In the genomic region with DNA sequence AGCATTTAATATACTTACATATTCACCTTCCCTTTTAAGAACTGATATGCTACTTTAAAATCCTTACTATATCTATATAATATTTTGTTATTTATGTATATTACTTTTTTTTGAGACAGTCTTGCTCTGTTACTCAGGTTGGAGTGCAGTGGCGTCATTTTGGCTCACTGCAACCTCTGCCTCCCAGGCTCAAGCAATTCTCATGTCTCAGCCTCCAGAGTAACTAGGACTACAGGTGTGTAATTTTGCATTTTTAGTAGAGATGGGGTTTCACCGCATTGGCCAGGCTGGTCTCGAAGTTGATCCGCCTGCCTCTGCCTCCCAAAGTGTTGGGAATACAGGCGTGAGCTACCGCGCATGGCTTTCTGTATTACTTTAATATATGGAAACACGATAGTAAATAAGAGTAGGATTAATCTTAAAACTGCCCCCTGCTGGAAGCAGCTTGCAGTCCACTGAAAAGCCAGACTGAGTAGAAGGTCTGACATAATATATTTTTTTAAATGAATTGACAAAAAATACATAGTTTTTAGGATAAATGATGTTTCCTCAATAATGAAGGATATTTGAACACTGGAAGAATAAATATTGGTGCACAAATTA, we compare ENCODE assay signal across 9 cellular contexts. TPM values are rescaled to one million over a fixed set of nuclear protein-coding genes. Genes with fewer than 3 reads are reported as not detected.
DNase-seq lines count a peak whose midpoint lies in the region; ATAC-seq, FAIRE-seq and TF ChIP-seq lines count a peak whose summit lies in the region.
"Had no signal": no experiment of that assay in that cellular context is flagged by ENCODE, and none has a peak within 500 bp of the region (broad histone marks: within the 10 kb centered on the region; RNA-seq: fewer than 3 reads in every experiment).

No MANE protein-coding gene starts in this region.

- no peak overlapping the region for H3K4me3 Mint-ChIP-seq in GM23338

- intact Hi-C loops in aorta (cut with DNase I): no loop called here

- TF ChIP-seq CTCF in BJ (IDR thresholded peaks at IDR 0.05; ENCODE audit: insufficient read depth, low read depth, low read length) (peak; percentile 51), GM23338 (conservative IDR thresholded peaks at IDR 0.05; ENCODE audit: low read depth in 2 of 2) (peak; percentile 53 to 83), WERI-Rb-1 (IDR thresholded peaks at IDR 0.05; ENCODE audit: low read depth, low read length) (peak; percentile 23; the same call in 1 of the 2 replicates), H1 (IDR thresholded peaks at IDR 0.05; ENCODE audit: control extremely low read depth in 1 of 3, insufficient read depth in 1 of 3, low read depth in 1 of 3, low read length in 3 of 3) (peak in 2 of 3 experiments; percentile 36 to 41; a peak in 2 of 4 replicates)

- no peak overlapping the region for H4K8ac ChIP-seq in H1 (ENCODE audit: extremely low read depth, insufficient read depth, low read length)

- no peaks in the 10 kb centered on the region for H3K4me1 ChIP-seq in GM23338 (ENCODE audit: insufficient read depth)
- H3K4me1 ChIP-seq in H1 (replicated peaks in 1 of 4; ENCODE audit: control insufficient read depth in 3 of 4, insufficient read depth in 4 of 4, low read length in 3 of 4): no peaks in the 10 kb centered on the region
- H3K4me1 ChIP-seq in aorta (ENCODE audit: control insufficient read depth in 1 of 2, insufficient read depth in 2 of 2, low read length in 2 of 2): no peaks in the 10 kb centered on the region

- H3K9me2 ChIP-seq in GM23338 (ENCODE audit: insufficient read depth): no peaks in the 10 kb centered on the region

- peak; percentile 42 for ATAC-seq in GM23338
- ATAC-seq in aorta (ENCODE audit: low FRiP score): no peak
- no peak for ATAC-seq in GM21825 (IDR thresholded peaks at IDR 0.05; ENCODE audit: unreplicated experiment)

- H2BK20ac ChIP-seq in H1 (ENCODE audit: low read length): no peak overlapping the region

- no peak overlapping the region for H3K56ac ChIP-seq in H1 (replicated peaks; ENCODE audit: insufficient read length, low read depth, low read length)

- H2BK120ac ChIP-seq in H1 (replicated peaks; ENCODE audit: low read depth, low read length): no peak overlapping the region

- no peak overlapping the region for H3K27ac Mint-ChIP-seq in GM23338

- H2AFZ ChIP-seq in GM23338 (no peak overlapping the region), H1 (ENCODE audit: low read length) (no peak overlapping the region)

- H3K36me3 Mint-ChIP-seq in GM23338 (ENCODE audit: low read depth): peaks cover 3% of the 10 kb centered on the region; the same call in 1 of the 3 replicates

- H3K9me3 ChIP-seq in WERI-Rb-1 (ENCODE audit: severe bottlenecking) (no peaks in the 10 kb centered on the region), H1 (ENCODE audit: insufficient read depth in 2 of 2, low read depth in 1 of 2, low read length in 1 of 2) (no peaks in the 10 kb centered on the region), aorta (ENCODE audit: control insufficient read depth, low read length) (no peaks in the 10 kb centered on the region)

- no peak overlapping the region for H2BK15ac ChIP-seq in H1 (ENCODE audit: low read length)

- H3K79me2 ChIP-seq in GM23338 (replicated peaks; ENCODE audit: insufficient read depth) (no peaks in the 10 kb centered on the region), H1 (ENCODE audit: control insufficient read depth in 1 of 2, insufficient read depth in 2 of 2, low read length in 2 of 2) (no peaks in the 10 kb centered on the region)

- TF ChIP-seq POLR2A in H1 (IDR thresholded peaks at IDR 0.05; ENCODE audit: control extremely low read depth in 1 of 2, low read depth in 2 of 2, low read length in 2 of 2): no peak

- H3K4me2 ChIP-seq in GM23338: no peak overlapping the region
- no peak overlapping the region for H3K4me2 ChIP-seq in H1 (ENCODE audit: insufficient read depth in 1 of 2, low read depth in 2 of 2, low read length in 2 of 2)

- H3K9me3 Mint-ChIP-seq in GM23338: no peaks in the 10 kb centered on the region

- POLR2A ChIA-PET in BJ (lab: Charles Lee): no interaction called here
- POLR2A ChIA-PET in H1 (lab: Charles Lee; ENCODE audit: partially characterized antibody): interaction anchor here (0.6 to 1.6 kb wide), 3 partner anchors 25 to 114 kb away, joined by 3 read pairs; a partner anchor contains a TSS

- no peak overlapping the region for H2AK5ac ChIP-seq in H1 (ENCODE audit: low read depth, low read length)

- TF ChIP-seq EP300 in H1 (IDR thresholded peaks at IDR 0.05; ENCODE audit: borderline replicate concordance in 1 of 2, low read depth in 2 of 2, low read length in 2 of 2): no peak

- no peak overlapping the region for H3K14ac ChIP-seq in H1 (ENCODE audit: insufficient read length)

- H3F3A ChIP-seq in GM23338 (replicated peaks; ENCODE audit: low read depth): no peaks in the 10 kb centered on the region

- H3K23me2 ChIP-seq in H1 (ENCODE audit: low read depth, low read length): no peaks in the 10 kb centered on the region

- FAIRE-seq in H1 (lab: Jason Lieb, UNC): no peak

- H3K27ac ChIP-seq in GM23338 (ENCODE audit: low read depth) (no peak overlapping the region), WERI-Rb-1 (no peak overlapping the region), H1 (ENCODE audit: low read depth, low read length) (no peak overlapping the region), aorta (ENCODE audit: low read depth in 1 of 2, low read length in 2 of 2) (no peak overlapping the region)

- no peak overlapping the region for H3K4ac ChIP-seq in H1 (replicated peaks; ENCODE audit: insufficient read length, low read depth, low read length)

- no peak overlapping the region for H3K23ac ChIP-seq in H1 (ENCODE audit: insufficient read length)

- CTCF ChIA-PET in BJ (lab: Yijun Ruan, JAX) (interaction anchor here (0.6 to 2.5 kb wide), 13 partner anchors 9 to 328 kb away, joined by 3 to 10 read pairs (median 4); a partner anchor contains a TSS), H1 (lab: Charles Lee; ENCODE audit: partially characterized antibody) (interaction anchor here (0.7 to 7.8 kb wide), 23 partner anchors 9 to 391 kb away, joined by 3 to 85 read pairs (median 4); a partner anchor contains a TSS)

- H3K27me3 ChIP-seq in BJ (ENCODE audit: control insufficient read depth, insufficient read depth, low read length) (no peaks in the 10 kb centered on the region), GM23338 (ENCODE audit: insufficient read depth) (no peaks in the 10 kb centered on the region), WERI-Rb-1 (ENCODE audit: insufficient read depth, low read depth, severe bottlenecking) (no peaks in the 10 kb centered on the region), H1 (replicated peaks in 1 of 4; ENCODE audit: control insufficient read depth in 3 of 4, extremely low read depth in 1 of 4, insufficient read depth in 3 of 4, low read length in 3 of 4) (no peaks in the 10 kb centered on the region; a peak in 1 of 7 replicates), aorta (ENCODE audit: control insufficient read depth in 1 of 2, insufficient read depth in 2 of 2, low read length in 1 of 2) (no peaks in the 10 kb centered on the region)

- H3K36me3 ChIP-seq in BJ (ENCODE audit: control insufficient read depth, insufficient read depth, low read length) (no peaks in the 10 kb centered on the region), GM23338 (ENCODE audit: insufficient read depth) (no peaks in the 10 kb centered on the region), WERI-Rb-1 (no peaks in the 10 kb centered on the region; the same call in 1 of the 2 replicates), H1 (ENCODE audit: control insufficient read depth in 2 of 4, insufficient read depth in 4 of 4, low read length in 3 of 4) (no peaks in the 10 kb centered on the region), aorta (ENCODE audit: control insufficient read depth in 1 of 2, insufficient read depth in 2 of 2, low read length in 1 of 2) (no peaks in the 10 kb centered on the region)

- no peaks in the 10 kb centered on the region for H3K4me1 Mint-ChIP-seq in GM23338

- no peak overlapping the region for H3K18ac ChIP-seq in H1 (ENCODE audit: extremely low read depth, low read length)

- H3K4me3 ChIP-seq in BJ (ENCODE audit: low read depth, low read length): no peak overlapping the region
- no peak overlapping the region for H3K4me3 ChIP-seq in GM23338
- H3K4me3 ChIP-seq in WERI-Rb-1 (ENCODE audit: low read depth, low read length): no peak overlapping the region
- no peak overlapping the region for H3K4me3 ChIP-seq in H1 (ENCODE audit: extremely low read depth in 1 of 4, insufficient read depth in 2 of 4, low read depth in 3 of 4, low read length in 4 of 4)
- no peak overlapping the region for H3K4me3 ChIP-seq in aorta (ENCODE audit: low read length in 2 of 2)

- WGBS in H1 (ENCODE audit: extremely low coverage in 1 of 2, insufficient coverage in 1 of 2, insufficient read length in 1 of 2, insufficient replicate concordance in 2 of 2, low coverage in 1 of 2, low lambda C conversion rate in 2 of 2, missing lambda C conversion rate in 1 of 2), 2 experiments: 96% methylated on average over 8 of the region's 8 CpGs; no CpG with 5 or more reads in 1 of the 2 experiments
- 85 to 89% methylated on average over 8 of the region's 8 CpGs for WGBS in aorta, 2 donors

- no peaks in the 10 kb centered on the region; the same call in 1 of the 2 replicates for H4K20me1 ChIP-seq in GM23338 (replicated peaks; ENCODE audit: insufficient read depth)
- H4K20me1 ChIP-seq in H1 (replicated peaks in 1 of 2; ENCODE audit: control insufficient read depth in 1 of 2, insufficient read depth in 2 of 2, low read length in 2 of 2): no peaks in the 10 kb centered on the region

- no peaks in the 10 kb centered on the region for H3K79me1 ChIP-seq in H1 (ENCODE audit: low read depth, low read length)

- H4K5ac ChIP-seq in H1 (ENCODE audit: insufficient read length, low read depth, low read length): no peak overlapping the region

- TF ChIP-seq RAD21 in H1 (IDR thresholded peaks at IDR 0.05 in 1 of 2, conservative IDR thresholded peaks at IDR 0.05 in 1 of 2; ENCODE audit: low read depth in 2 of 2, low read length in 2 of 2): peak; percentile 27 to 39; a peak in 3 of 4 replicates

- H2BK12ac ChIP-seq in H1 (ENCODE audit: low read depth, low read length): no peak overlapping the region

- DNase-seq in BJ (ENCODE audit: low read depth) (no peak), GM23338 (ENCODE audit: low spot score) (peak; percentile 72), WERI-Rb-1 (peak; percentile 22), H1 (ENCODE audit: low read depth in 1 of 2, low spot score in 2 of 2) (no peak), aorta (no peak), NCI-H128 (lab: John Stamatoyannopoulos, UW; ENCODE audit: unreplicated experiment) (no peak)
- DNase-seq in stimulated activated CD4-positive, alpha-beta T cell treated with anti-CD3 and anti-CD28 coated beads, Interleukin-2, amount 100 ng/mL, for 24 hours: peak; percentile 57 to 63

- no peak overlapping the region for H3K9ac ChIP-seq in H1 (replicated peaks in 1 of 4; ENCODE audit: extremely low read depth in 1 of 4, low read depth in 3 of 4, low read length in 3 of 4)

- H4K91ac ChIP-seq in H1 (replicated peaks; ENCODE audit: insufficient read length, low read length): no peak overlapping the region

- no peaks in the 10 kb centered on the region for H3K27me3 Mint-ChIP-seq in GM23338 (ENCODE audit: insufficient read depth, low read depth, poor library complexity)

- H2BK5ac ChIP-seq in H1 (ENCODE audit: low read depth, low read length): no peak overlapping the region

RNA-seq across cellular contexts. Expression of a gene that starts 24.4 kb away (rescaled TPM):
- polyA plus RNA-seq in BJ (2011; rRNA removed) (6.3 and 7.6 TPM in 2 replicates), GM23338 (2016; fragmentation: Nextera tagmentation; extraction: Ambion mirVana) (8.9 and 9.1 TPM in 2 replicates), H1 (2011; rRNA removed) (5.6 and 5.9 TPM in 2 replicates), aorta (1 to 10 TPM in 1 of 2 donors, under 1 TPM in 1; 0.84 to 2.4 TPM)
- polyA minus RNA-seq in BJ (2011; rRNA and poly(A)+ RNA removed): 5.6 and 7.6 TPM in 2 replicates
- total RNA-seq in GM23338 (2014; rRNA removed; shearing (Covaris generic)): 11.2 and 13.7 TPM in 2 replicates
- total RNA-seq in H1 (2021; fragmentation: NEBNext Ultra II Directional; extraction: Animal tissue kit (Norgen Biotek cat#: 25700)): 15.2 and 16.6 TPM in 2 replicates
- polyA plus RNA-seq in H1 (2011; cell fraction: cytosol; rRNA removed): 7.1 TPM
- polyA plus RNA-seq in H1 (2011; cell fraction: nucleus; rRNA removed): 6.4 TPM
- polyA plus RNA-seq in H1 (2012, experiment 1 of 2): 5.4 to 12.8 TPM (median 7.1 TPM) in 4 replicates
- polyA plus RNA-seq in H1 (2012, experiment 2 of 2): 2.1 TPM
- 8.2 TPM for polyA plus RNA-seq in H1 (2013, experiment 1 of 2)
- 9.0 TPM for polyA plus RNA-seq in H1 (2013, experiment 2 of 2)
- 11.2 and 12.2 TPM in 2 replicates for polyA minus RNA-seq in H1 (2011; rRNA and poly(A)+ RNA removed)
- polyA minus RNA-seq in H1 (2011; cell fraction: cytosol; rRNA and poly(A)+ RNA removed): 7.3 TPM
- polyA minus RNA-seq in H1 (2011; cell fraction: nucleus; rRNA and poly(A)+ RNA removed): 4.9 TPM
- total RNA-seq in aorta: 1 to 10 TPM; 3.8 to 4.8 TPM

RNA-seq across cellular contexts. Expression of a gene that starts 28.8 kb away (rescaled TPM):
- polyA plus RNA-seq in BJ (2011; rRNA removed): not detected in 2 replicates
- not detected in 2 replicates for polyA minus RNA-seq in BJ (2011; rRNA and poly(A)+ RNA removed)
- 0.17 and 0.85 TPM in 2 replicates for total RNA-seq in GM23338 (2014; rRNA removed; shearing (Covaris generic))
- polyA plus RNA-seq in GM23338 (2016; fragmentation: Nextera tagmentation; extraction: Ambion mirVana): 0.12 and 0.23 TPM in 2 replicates
- 0.21 and 0.39 TPM in 2 replicates for total RNA-seq in H1 (2021; fragmentation: NEBNext Ultra II Directional; extraction: Animal tissue kit (Norgen Biotek cat#: 25700))
- polyA plus RNA-seq in H1 (2011; rRNA removed): 0.14 and 0.21 TPM in 2 replicates
- 0.26 TPM for polyA plus RNA-seq in H1 (2011; cell fraction: cytosol; rRNA removed)
- polyA plus RNA-seq in H1 (2011; cell fraction: nucleus; rRNA removed): 0.19 TPM
- polyA plus RNA-seq in H1 (2012, experiment 1 of 2): 0.09 to 0.19 TPM (median 0.12 TPM) in 4 replicates
- 0.10 TPM for polyA plus RNA-seq in H1 (2012, experiment 2 of 2)
- polyA plus RNA-seq in H1 (2013, experiment 1 of 2): 0.18 TPM
- 0.18 TPM for polyA plus RNA-seq in H1 (2013, experiment 2 of 2)
- polyA minus RNA-seq in H1 (2011; rRNA and poly(A)+ RNA removed): 0.46 and 0.66 TPM in 2 replicates
- polyA minus RNA-seq in H1 (2011; cell fraction: cytosol; rRNA and poly(A)+ RNA removed): not detected
- polyA minus RNA-seq in H1 (2011; cell fraction: nucleus; rRNA and poly(A)+ RNA removed): not detected
- under 1 TPM; 0.62 to 0.81 TPM for total RNA-seq in aorta
- polyA plus RNA-seq in aorta: under 1 TPM in 1 of 2 donors, not detected in 1; 0.25 TPM
- total RNA-seq: M059J had no signal

Comparison
In these comparisons a context has a peak if more than half of its experiments do, and no peak if none do; other contexts are left out.
1. DNase-seq: peak in GM23338 (single experiment), WERI-Rb-1 (single experiment) and stimulated activated CD4-positive, alpha-beta T cell treated with anti-CD3 and anti-CD28 coated beads, Interleukin-2, amount 100 ng/mL, for 24 hours (2 of 2); none in BJ (single experiment), H1 (0 of 2), aorta (0 of 2) and NCI-H128 (single experiment).
2. Peak in every context shown above with its lines, with median percentiles within 50 percentile points of each other: CTCF ChIP-seq.